ENCODE assay signal across 1 cellular context in the genomic region with DNA sequence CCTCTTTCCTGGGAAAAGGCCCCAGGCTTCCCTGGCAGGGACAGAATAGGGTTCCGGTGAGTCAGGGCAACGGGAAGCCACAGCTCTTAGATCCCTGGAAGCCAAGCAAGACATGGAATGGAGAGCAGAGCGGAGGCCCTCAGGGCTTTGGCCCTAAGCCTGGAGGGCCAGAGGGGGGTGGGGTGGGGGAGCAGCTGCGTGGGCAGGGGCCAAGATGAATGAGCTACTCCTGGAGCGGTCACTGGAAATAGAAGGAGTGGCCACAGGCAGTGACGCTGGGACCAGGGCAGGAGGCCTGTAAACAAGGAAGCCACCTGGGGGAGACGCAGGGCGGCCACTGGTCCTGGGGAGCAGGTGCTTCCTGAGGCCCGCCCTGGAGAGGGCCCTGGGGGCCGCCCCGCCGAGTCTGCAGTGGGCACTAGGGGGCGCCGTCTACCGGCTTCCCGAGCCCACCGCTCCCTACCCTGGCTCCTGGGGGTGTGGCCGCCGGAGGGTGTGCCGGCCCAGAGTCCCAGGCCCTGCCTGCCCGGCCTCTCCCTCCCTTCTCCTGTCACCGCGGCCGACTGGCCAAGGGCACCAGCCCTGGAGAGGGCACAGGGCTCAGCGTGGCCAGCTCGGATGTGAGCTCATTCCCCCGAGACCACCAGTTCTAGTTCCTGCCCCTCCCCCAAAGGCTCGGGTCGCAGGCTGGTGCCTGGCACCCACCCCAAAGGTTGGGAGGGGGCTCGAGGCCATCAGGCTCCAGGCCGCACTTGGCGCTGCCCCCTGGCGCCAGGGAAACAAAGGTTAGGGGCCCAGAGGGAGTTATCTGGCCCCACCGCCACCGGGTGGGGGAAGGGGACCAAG.
TF ChIP-seq lines count a peak whose summit lies in the region.

No MANE protein-coding gene starts in this region.

TF ChIP-seq in SK-N-SH, 30 proteins besides CTCF, POLR2A, EP300 and RAD21:
- TF ChIP-seq, protein P1, sequence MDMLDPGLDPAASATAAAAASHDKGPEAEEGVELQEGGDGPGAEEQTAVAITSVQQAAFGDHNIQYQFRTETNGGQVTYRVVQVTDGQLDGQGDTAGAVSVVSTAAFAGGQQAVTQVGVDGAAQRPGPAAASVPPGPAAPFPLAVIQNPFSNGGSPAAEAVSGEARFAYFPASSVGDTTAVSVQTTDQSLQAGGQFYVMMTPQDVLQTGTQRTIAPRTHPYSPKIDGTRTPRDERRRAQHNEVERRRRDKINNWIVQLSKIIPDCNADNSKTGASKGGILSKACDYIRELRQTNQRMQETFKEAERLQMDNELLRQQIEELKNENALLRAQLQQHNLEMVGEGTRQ (IDR thresholded peaks at IDR 0.05; ENCODE audit: borderline replicate concordance, low read depth, low read length), result no peak
- peak; percentile 61 for TF ChIP-seq SMC3 (IDR thresholded peaks at IDR 0.05; ENCODE audit: low read depth, low read length)
- no peak; the same call in none of the 2 replicates for TF ChIP-seq TCF12 (IDR thresholded peaks at IDR 0.05)
- TF ChIP-seq RCOR1 (IDR thresholded peaks at IDR 0.05; ENCODE audit: low read length), result 0 out of 2 replicates have a peak, but pooled peaks have one; percentile 23
- TF ChIP-seq, protein P2, sequence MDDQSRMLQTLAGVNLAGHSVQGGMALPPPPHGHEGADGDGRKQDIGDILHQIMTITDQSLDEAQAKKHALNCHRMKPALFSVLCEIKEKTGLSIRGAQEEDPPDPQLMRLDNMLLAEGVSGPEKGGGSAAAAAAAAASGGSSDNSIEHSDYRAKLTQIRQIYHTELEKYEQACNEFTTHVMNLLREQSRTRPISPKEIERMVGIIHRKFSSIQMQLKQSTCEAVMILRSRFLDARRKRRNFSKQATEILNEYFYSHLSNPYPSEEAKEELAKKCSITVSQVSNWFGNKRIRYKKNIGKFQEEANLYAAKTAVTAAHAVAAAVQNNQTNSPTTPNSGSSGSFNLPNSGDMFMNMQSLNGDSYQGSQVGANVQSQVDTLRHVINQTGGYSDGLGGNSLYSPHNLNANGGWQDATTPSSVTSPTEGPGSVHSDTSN (IDR thresholded peaks at IDR 0.05), result peak; percentile 21; the same call in 1 of the 2 replicates
- TF ChIP-seq POLR2AphosphoS5 (IDR thresholded peaks at IDR 0.05; ENCODE audit: low read depth, low read length), result 0 out of 2 replicates have a peak, but pooled peaks have one; percentile 15
- peak; percentile 55; the same call in 1 of the 2 replicates for TF ChIP-seq NFIC (IDR thresholded peaks at IDR 0.05; ENCODE audit: borderline replicate concordance)
- peak; percentile 52; the same call in 1 of the 2 replicates for TF ChIP-seq MXI1 (IDR thresholded peaks at IDR 0.05; ENCODE audit: low read depth, low read length)
- peak; percentile 32; the same call in 1 of the 2 replicates for TF ChIP-seq SIN3A (IDR thresholded peaks at IDR 0.05; ENCODE audit: borderline replicate concordance, low read depth, low read length)
